9 cellular contexts compared by ENCODE assay signal in genomic region chr11:74466916-74467885, GRCh38. TPM values are rescaled to one million over a fixed set of nuclear protein-coding genes. Genes with fewer than 3 reads are reported as not detected.
DNase-seq lines count a peak whose midpoint lies in the region; ATAC-seq and TF ChIP-seq lines count a peak whose summit lies in the region.
"Had no signal": no experiment of that assay in that cellular context is flagged by ENCODE, and none has a peak within 500 bp of the region (broad histone marks: within the 10 kb centered on the region; RNA-seq: fewer than 3 reads in every experiment).

Gene KCNE3, minus strand, starts transcription at chr11:74467549. Its CDS starts 9,986 bp downstream, at chr11:74457563.

- H3K4me1 ChIP-seq in ACC112 (ENCODE audit: control insufficient read depth, insufficient read depth, low read length, unreplicated experiment) (peaks cover 2% of the 10 kb centered on the region), RWPE2 (ENCODE audit: insufficient read depth, poor library complexity, severe bottlenecking) (no peaks in the 10 kb centered on the region)

- TF ChIP-seq CTCF in RWPE2 (IDR thresholded peaks at IDR 0.05; ENCODE audit: poor library complexity, severe bottlenecking) (no peak), neural crest cell (conservative IDR thresholded peaks at IDR 0.05) (no peak)

- H3K27ac Mint-ChIP-seq in neural crest cell (ENCODE audit: unreplicated experiment) = peak within 1 kb of the TSS; percentile 70
- H3K27ac Mint-ChIP-seq: activated B cell treated with CpG ODN at 0.5 μM for 24 hours had no signal

- H3K36me3 ChIP-seq in ACC112 (ENCODE audit: insufficient read depth, low read length) = no peaks in the 10 kb centered on the region
- no peaks in the 10 kb centered on the region for H3K36me3 ChIP-seq in RWPE2 (ENCODE audit: low read depth)

- no peaks in the 10 kb centered on the region for H3K36me3 Mint-ChIP-seq in neural crest cell (ENCODE audit: low read depth)

- H3K4me3 Mint-ChIP-seq in neural crest cell = peak within 1 kb of the TSS; percentile 73
- H3K4me3 Mint-ChIP-seq: activated B cell treated with CpG ODN at 0.5 μM for 24 hours had no signal

- H2AFZ ChIP-seq in ACC112 (ENCODE audit: low read length, unreplicated experiment) = no peak within 1 kb of the TSS

- no peaks in the 10 kb centered on the region for H3K9me3 ChIP-seq in RWPE2 (ENCODE audit: severe bottlenecking)

- DNase-seq in RWPE2 (ENCODE audit: low spot score) = no peak
- DNase-seq in head of caudate nucleus = peak in 36 of 42 donors; percentile 10 to 66 (median 38)
- DNase-seq in neural crest cell (ENCODE audit: low read depth, low spot score) = no peak
- DNase-seq in RKO (ENCODE audit: low spot score) = no peak
- DNase-seq in SK-N-DZ (ENCODE audit: low spot score) = no peak
- DNase-seq: activated B cell treated with CpG ODN at 0.5 μM for 24 hours had no signal

- H3K27me3 Mint-ChIP-seq in neural crest cell (ENCODE audit: low read depth) = peaks cover 17% of the 10 kb centered on the region

- H3K9me3 Mint-ChIP-seq in neural crest cell = no peaks in the 10 kb centered on the region
- H3K9me3 Mint-ChIP-seq: activated B cell treated with CpG ODN at 0.5 μM for 24 hours had no signal

- H3K79me2 ChIP-seq in ACC112 (ENCODE audit: control insufficient read depth, insufficient read depth, low read length, unreplicated experiment) = no peaks in the 10 kb centered on the region

- ATAC-seq in RWPE2 (ENCODE audit: low read depth) = no peak
- no peak for ATAC-seq in HG02642 (IDR thresholded peaks at IDR 0.05; ENCODE audit: poor library complexity, unreplicated experiment)
- ATAC-seq in HG03159 (IDR thresholded peaks at IDR 0.05; ENCODE audit: unreplicated experiment) = no peak

- H3K27ac ChIP-seq in ACC112 (ENCODE audit: low read depth, low read length) = no peak within 1 kb of the TSS
- H3K27ac ChIP-seq in RWPE2 (ENCODE audit: poor library complexity, severe bottlenecking) = no peak within 1 kb of the TSS

- peaks cover 10% of the 10 kb centered on the region for H3K4me1 Mint-ChIP-seq in neural crest cell

- intact Hi-C loops in head of caudate nucleus (cut with DNase I) = no loop called here

- H3K4me3 ChIP-seq in ACC112 (ENCODE audit: low read depth, low read length) (peak within 1 kb of the TSS; percentile 68), RWPE2 (ENCODE audit: severe bottlenecking) (peak within 1 kb of the TSS; percentile 9)

- H3K27me3 ChIP-seq in ACC112 (ENCODE audit: insufficient read depth, low read length) (peaks cover 59% of the 10 kb centered on the region), RWPE2 (ENCODE audit: insufficient read depth, poor library complexity, severe bottlenecking) (no peaks in the 10 kb centered on the region)

RNA-seq across cellular contexts. Expression of gene KCNE3, which starts in this region (rescaled TPM):
- 2.2 and 2.6 TPM in 2 replicates for total RNA-seq in neural crest cell
- polyA plus RNA-seq in SK-N-DZ (2014; cell fraction: cytosol; rRNA removed) = 0.08 TPM in 1 of 2 replicates, not detected in the other
- polyA plus RNA-seq in SK-N-DZ (2014; cell fraction: nucleus; rRNA removed) = 0.06 TPM in 1 of 2 replicates, not detected in the other
- total RNA-seq: activated B cell treated with CpG ODN at 0.5 μM for 24 hours had no signal

Comparison
In these comparisons a context has a peak if more than half of its experiments do, and no peak if none do; other contexts are left out.
1. DNase-seq: peak in head of caudate nucleus (36 of 42); none in RWPE2 (single experiment), neural crest cell (single experiment), RKO (single experiment) and SK-N-DZ (single experiment).